ENCODE assay signal across 8 cellular contexts in genomic region chr6:156780962-156781705, GRCh38. TPM values are rescaled to one million over a fixed set of nuclear protein-coding genes. Genes with fewer than 3 reads are reported as not detected.
DNase-seq lines count a peak whose midpoint lies in the region; ATAC-seq and TF ChIP-seq lines count a peak whose summit lies in the region.

No MANE protein-coding gene starts in this region.

- H3K9me3 Mint-ChIP-seq in naive thymus-derived CD8-positive, alpha-beta T cell: no peaks in the 10 kb centered on the region

- peaks cover 0 to 28% (median 19%) of the 10 kb centered on the region in 11 experiments; a peak in 19 of 22 replicates for H3K36me3 ChIP-seq in BLaER1 treated with 17β-estradiol and CSF1 and Interleukin-3, amounts not matched to agents 10 nM and 100 nM
- H3K36me3 ChIP-seq in Loucy (ENCODE audit: insufficient read depth, low read length) (peaks cover 3% of the 10 kb centered on the region), mesendoderm (ENCODE audit: control insufficient read depth, insufficient read depth, low read length) (no peaks in the 10 kb centered on the region)

- peak overlapping the region; percentile 98 to 100 (median 99) for H3K9ac ChIP-seq in BLaER1 treated with 17β-estradiol and CSF1 and Interleukin-3, amounts not matched to agents 10 nM and 100 nM
- H3K9ac ChIP-seq in Loucy (ENCODE audit: low read depth, low read length, poor library complexity, severe bottlenecking) (peak overlapping the region; percentile 71), mesendoderm (ENCODE audit: low read length) (no peak overlapping the region)

- H3K36me3 Mint-ChIP-seq in naive thymus-derived CD8-positive, alpha-beta T cell: peaks cover 0 to 11% (median 0%) of the 10 kb centered on the region in 3 donors

- no peak overlapping the region for H3K23ac ChIP-seq in mesendoderm (ENCODE audit: low read length)

- peak overlapping the region; percentile 85 to 96 (median 94) for H3K4me3 ChIP-seq in BLaER1 treated with 17β-estradiol and CSF1 and Interleukin-3, amounts not matched to agents 10 nM and 100 nM
- peak overlapping the region; percentile 81 for H3K4me3 ChIP-seq in Loucy (ENCODE audit: low read length, poor library complexity, severe bottlenecking)
- peak overlapping the region; percentile 76 for H3K4me3 ChIP-seq in choroid plexus epithelial cell (ENCODE audit: low read depth, low read length)
- no peak overlapping the region for H3K4me3 ChIP-seq in mesendoderm (ENCODE audit: low read length)

- no peak overlapping the region for H3K18ac ChIP-seq in mesendoderm (ENCODE audit: low read length)

- H2BK5ac ChIP-seq in mesendoderm (ENCODE audit: low read length): no peak overlapping the region

- no peak overlapping the region for H3K4ac ChIP-seq in mesendoderm (ENCODE audit: low read depth, low read length)

- H3K4me1 ChIP-seq in BLaER1 treated with 17β-estradiol and CSF1 and Interleukin-3, amounts not matched to agents 10 nM and 100 nM: peaks cover 22 to 50% (median 28%) of the 10 kb centered on the region in 10 experiments
- H3K4me1 ChIP-seq in Loucy (ENCODE audit: insufficient read depth, low read length, poor library complexity, severe bottlenecking) (peaks cover 46% of the 10 kb centered on the region), mesendoderm (ENCODE audit: control insufficient read depth, low read depth, low read length) (peaks cover 2% of the 10 kb centered on the region)

- no peak overlapping the region for H3K56ac ChIP-seq in mesendoderm (ENCODE audit: low read length)

- H3K9me3 ChIP-seq in BLaER1 treated with 17β-estradiol and CSF1 and Interleukin-3, amounts not matched to agents 10 nM and 100 nM (replicated peaks in 1 of 11): no peaks in the 10 kb centered on the region
- H3K9me3 ChIP-seq in Loucy (ENCODE audit: insufficient read depth, low read depth, low read length): no peaks in the 10 kb centered on the region

- H3K79me1 ChIP-seq in mesendoderm (ENCODE audit: low read length): peaks cover 2% of the 10 kb centered on the region

- peak overlapping the region; percentile 83 to 96 (median 89) for H3K4me3 Mint-ChIP-seq in naive thymus-derived CD8-positive, alpha-beta T cell

- DNase-seq in choroid plexus epithelial cell (ENCODE audit: low read depth) (no peak), SHP77 treated with DMSO at 0.1 percent for 48 hours (lab: John Stamatoyannopoulos, UW) (no peak), occipital lobe (lab: John Stamatoyannopoulos, UW) (no peak), mesendoderm (no peak)
- no peak for DNase-seq in naive thymus-derived CD8-positive, alpha-beta T cell
- DNase-seq in central memory CD4-positive, alpha-beta T cell: no peak

- no peak overlapping the region for H2BK120ac ChIP-seq in mesendoderm (ENCODE audit: low read depth, low read length)

- peaks cover 21 to 58% (median 47%) of the 10 kb centered on the region in 4 donors for H3K4me1 Mint-ChIP-seq in naive thymus-derived CD8-positive, alpha-beta T cell

- H3K79me2 ChIP-seq in Loucy (ENCODE audit: insufficient read depth, low read length) (peaks cover 90% of the 10 kb centered on the region), mesendoderm (ENCODE audit: control insufficient read depth, insufficient read depth, low read length) (peaks cover 56% of the 10 kb centered on the region)

- no peak overlapping the region for H4K8ac ChIP-seq in mesendoderm (ENCODE audit: low read depth, low read length)

- no peaks in the 10 kb centered on the region for H3K9me2 ChIP-seq in Loucy (replicated peaks; ENCODE audit: low read depth, low read length)

- H2AFZ ChIP-seq in Loucy (ENCODE audit: low read length): no peak overlapping the region

- no peak overlapping the region for H2AK5ac ChIP-seq in mesendoderm (ENCODE audit: low read length)

- H3F3A ChIP-seq in Loucy (ENCODE audit: low read depth): no peaks in the 10 kb centered on the region

- no peaks in the 10 kb centered on the region for H3K27me3 ChIP-seq in BLaER1 treated with 17β-estradiol and CSF1 and Interleukin-3, amounts not matched to agents 10 nM and 100 nM
- H3K27me3 ChIP-seq in Loucy (ENCODE audit: insufficient read depth, low read length, poor library complexity, severe bottlenecking) (no peaks in the 10 kb centered on the region), mesendoderm (ENCODE audit: insufficient read depth, low read length, poor library complexity) (no peaks in the 10 kb centered on the region)

- H2BK15ac ChIP-seq in mesendoderm (replicated peaks; ENCODE audit: low read depth): no peak overlapping the region

- TF ChIP-seq CTCF in Loucy (conservative IDR thresholded peaks at IDR 0.05; ENCODE audit: low read length) (no peak), choroid plexus epithelial cell (conservative IDR thresholded peaks at IDR 0.05; ENCODE audit: low read depth, low read length) (no peak)

- peak overlapping the region; percentile 82 to 94 (median 91) for H3K27ac Mint-ChIP-seq in naive thymus-derived CD8-positive, alpha-beta T cell

- POLR2A ChIA-PET in naive thymus-derived CD8-positive, alpha-beta T cell (lab: Charles Lee): interaction anchor here (0.6 to 5.5 kb wide), 5 partner anchors 10 to 268 kb away, joined by 3 to 109 read pairs (median 9); no protein-coding TSS in a partner anchor

- no CpG with 5 or more reads among the region's 4 CpGs for WGBS in mesendoderm (ENCODE audit: extremely low coverage, insufficient coverage, low lambda C conversion rate)

- ATAC-seq in naive thymus-derived CD8-positive, alpha-beta T cell: no peak

- no peaks in the 10 kb centered on the region for H3K27me3 Mint-ChIP-seq in naive thymus-derived CD8-positive, alpha-beta T cell

- H4K5ac ChIP-seq in mesendoderm (ENCODE audit: low read length): no peak overlapping the region

- H4K20me1 ChIP-seq in BLaER1 treated with 17β-estradiol and CSF1 and Interleukin-3, amounts not matched to agents 10 nM and 100 nM: peaks cover 26 to 68% (median 65%) of the 10 kb centered on the region in 11 experiments; a peak in 20 of 22 replicates
- H4K20me1 ChIP-seq in Loucy (ENCODE audit: insufficient read depth, low read length, poor library complexity, severe bottlenecking): peaks cover 63% of the 10 kb centered on the region

- H3K4me2 ChIP-seq in BLaER1 treated with 17β-estradiol and CSF1 and Interleukin-3, amounts not matched to agents 10 nM and 100 nM: peak overlapping the region; percentile 77 to 91 (median 88); a peak in 21 of 22 replicates
- peak overlapping the region; percentile 79 for H3K4me2 ChIP-seq in Loucy (ENCODE audit: low read depth, low read length, poor library complexity, severe bottlenecking)
- no peak overlapping the region for H3K4me2 ChIP-seq in mesendoderm (ENCODE audit: low read length)

- peak overlapping the region; percentile 57 to 100 (median 69); a peak in 21 of 22 replicates for H3K27ac ChIP-seq in BLaER1 treated with 17β-estradiol and CSF1 and Interleukin-3, amounts not matched to agents 10 nM and 100 nM
- H3K27ac ChIP-seq in mesendoderm (ENCODE audit: low read depth, low read length): no peak overlapping the region

RNA-seq across cellular contexts. Expression of gene ARID1B, which starts 4.0 kb away (rescaled TPM):
- 100 to 1,000 TPM; 119 to 122 TPM for total RNA-seq in naive thymus-derived CD8-positive, alpha-beta T cell
- polyA plus RNA-seq in naive thymus-derived CD8-positive, alpha-beta T cell: 10 to 100 TPM in 2 of 3 donors, 1 to 10 TPM in 1; 9.0 to 18.6 (median 11.2) TPM
- total RNA-seq in occipital lobe: 95.8 TPM
- polyA plus RNA-seq in mesendoderm (2013, experiment 1 of 2): 43.9 TPM
- polyA plus RNA-seq in mesendoderm (2013, experiment 2 of 2): 42.1 TPM
